ENCODE assay signal across 8 cellular contexts in genomic region chr4:80439294-80440061, GRCh38.
DNase-seq lines count a peak whose midpoint lies in the region; ATAC-seq and TF ChIP-seq lines count a peak whose summit lies in the region.
"Not testable (repeated sequence)": the region's sequence is repeated elsewhere in the genome, so short reads cannot be mapped to it uniquely, and the experiment has no call there.

No MANE protein-coding gene starts in this region.

- not testable (repeated sequence) for H3K36me3 ChIP-seq in ES-I3 (ENCODE audit: insufficient read depth, low read length); trophoblast cell (ENCODE audit: control insufficient read depth in 1 of 2, insufficient read depth in 2 of 2, low read length in 2 of 2); upper lobe of left lung

- H3K14ac ChIP-seq in trophoblast cell (ENCODE audit: low read length), result not testable (repeated sequence)

- not testable (repeated sequence) for H4K12ac ChIP-seq in trophoblast cell (ENCODE audit: low read depth, low read length)

- H4K91ac ChIP-seq in trophoblast cell (ENCODE audit: low read depth, low read length), result not testable (repeated sequence)

- POLR2A ChIA-PET in WTC11 (lab: Charles Lee), result not testable (repeated sequence)

- H3K4me1 Mint-ChIP-seq in WTC11 (peaks cover 28% of the 10 kb centered on the region), immature natural killer cell (peaks cover 25 to 46% of the 10 kb centered on the region in 2 donors)
- H3K4me1 Mint-ChIP-seq in activated T-helper 1 cell treated with anti-CD3 and anti-CD28 coated beads, Interleukin-12 subunit alpha, Interleukin-12 subunit beta, Interleukin-2, Interleukin-4 antibody, amounts not matched to agents 30 ng/mL and 10 ng/mL and 1 ng/mL, durations not matched to agents 14 hours and 24 hours and 36 hours (ENCODE audit: low read depth), result peaks cover 17% of the 10 kb centered on the region

- not testable (repeated sequence) for H2AFZ ChIP-seq in trophoblast cell (ENCODE audit: insufficient read depth, low read length, poor library complexity)

- H3K27ac ChIP-seq in trophoblast cell (ENCODE audit: low read depth, low read length); upper lobe of left lung: not testable (repeated sequence)

- H3K23ac ChIP-seq in trophoblast cell (ENCODE audit: low read length), result not testable (repeated sequence)

- TF ChIP-seq POLR2A in upper lobe of left lung (IDR thresholded peaks at IDR 0.05), result not testable (repeated sequence)

- not testable (repeated sequence) for H3K18ac ChIP-seq in trophoblast cell (ENCODE audit: low read length)

- H3K4ac ChIP-seq in trophoblast cell (ENCODE audit: low read depth, low read length), result not testable (repeated sequence)

- peak; percentile 95 for ATAC-seq in WTC11
- not testable (repeated sequence) for ATAC-seq in upper lobe of left lung (ENCODE audit: low FRiP score in 2 of 2)

- H3K4me2 ChIP-seq in trophoblast cell (ENCODE audit: low read length), result not testable (repeated sequence)

- not testable (repeated sequence) for H3K9me3 ChIP-seq in ES-I3 (ENCODE audit: control insufficient read depth, insufficient read depth, low read length); trophoblast cell (ENCODE audit: insufficient read depth, low read depth, low read length); upper lobe of left lung

- CTCF ChIA-PET in WTC11 (lab: Charles Lee), result interaction anchor here (1.2 to 1.8 kb wide), 4 partner anchors 20 to 601 kb away, joined by 3 to 5 read pairs (median 4); no protein-coding TSS in a partner anchor

- TF ChIP-seq EP300 in upper lobe of left lung (IDR thresholded peaks at IDR 0.05), result not testable (repeated sequence)

- DNase-seq in NCI-H510A (lab: John Stamatoyannopoulos, UW), result peak; percentile 17
- DNase-seq in WTC11 (ENCODE audit: low spot score), result peak; percentile 23
- peak; percentile 18 for DNase-seq in activated T-helper 1 cell treated with anti-CD3 and anti-CD28 coated beads, Interleukin-12 subunit alpha, Interleukin-12 subunit beta, Interleukin-2, Interleukin-4 antibody, amounts not matched to agents 30 ng/mL and 10 ng/mL and 1 ng/mL, durations not matched to agents 14 hours and 24 hours and 36 hours (ENCODE audit: low spot score)
- DNase-seq in choroid plexus epithelial cell (ENCODE audit: low read depth), result peak; percentile 5
- peak; percentile 61 to 72 (median 64) for DNase-seq in immature natural killer cell
- DNase-seq in trophoblast cell, result not testable (repeated sequence)
- peak; percentile 12 to 70 for DNase-seq in upper lobe of left lung

- WGBS in trophoblast cell (ENCODE audit: extremely low coverage, insufficient coverage, insufficient read length), result no CpG with 5 or more reads among the region's 14 CpGs
- 65 to 66% methylated on average over 14 of the region's 14 CpGs for WGBS in upper lobe of left lung, 2 donors

- H3K36me3 Mint-ChIP-seq in WTC11 (peaks cover 17% of the 10 kb centered on the region), immature natural killer cell (peaks cover 24 to 37% (median 35%) of the 10 kb centered on the region in 3 donors)
- not testable (repeated sequence) for H3K36me3 Mint-ChIP-seq in activated T-helper 1 cell treated with anti-CD3 and anti-CD28 coated beads, Interleukin-12 subunit alpha, Interleukin-12 subunit beta, Interleukin-2, Interleukin-4 antibody, amounts not matched to agents 30 ng/mL and 10 ng/mL and 1 ng/mL, durations not matched to agents 14 hours and 24 hours and 36 hours (ENCODE audit: low read depth)

- not testable (repeated sequence) for H3K4me3 ChIP-seq in choroid plexus epithelial cell (ENCODE audit: low read depth, low read length); trophoblast cell (ENCODE audit: low read depth, low read length)
- peak overlapping the region in 1 of 4 donors; percentile 3 for H3K4me3 ChIP-seq in upper lobe of left lung

- H3K27me3 ChIP-seq in trophoblast cell (ENCODE audit: insufficient read depth, low read length); upper lobe of left lung: not testable (repeated sequence)

- H3K4me1 ChIP-seq in ES-I3 (ENCODE audit: insufficient read depth, low read length); trophoblast cell (ENCODE audit: control insufficient read depth in 1 of 2, insufficient read depth in 2 of 2, low read length in 2 of 2); upper lobe of left lung: not testable (repeated sequence)

- not testable (repeated sequence) for H2AK5ac ChIP-seq in trophoblast cell (ENCODE audit: low read length)

- not testable (repeated sequence) for H2BK12ac ChIP-seq in trophoblast cell (ENCODE audit: low read length)

- not testable (repeated sequence) for TF ChIP-seq CTCF in WTC11 (IDR thresholded peaks at IDR 0.05); choroid plexus epithelial cell (conservative IDR thresholded peaks at IDR 0.05; ENCODE audit: low read depth, low read length); upper lobe of left lung (IDR thresholded peaks at IDR 0.05)

- intact Hi-C loops in activated T-helper 1 cell treated with anti-CD3 and anti-CD28 coated beads, Interleukin-12 subunit alpha, Interleukin-12 subunit beta, Interleukin-2, Interleukin-4 antibody, amounts not matched to agents 30 ng/mL and 10 ng/mL and 1 ng/mL, durations not matched to agents 14 hours and 24 hours and 36 hours (cut with micrococcal nuclease), result not testable (repeated sequence)

- H3K27me3 Mint-ChIP-seq in WTC11 (ENCODE audit: low read depth); activated T-helper 1 cell treated with anti-CD3 and anti-CD28 coated beads, Interleukin-12 subunit alpha, Interleukin-12 subunit beta, Interleukin-2, Interleukin-4 antibody, amounts not matched to agents 30 ng/mL and 10 ng/mL and 1 ng/mL, durations not matched to agents 14 hours and 24 hours and 36 hours (ENCODE audit: insufficient read depth); immature natural killer cell (ENCODE audit: low read depth in 3 of 3): not testable (repeated sequence)

- H3K4me3 Mint-ChIP-seq in WTC11; activated T-helper 1 cell treated with anti-CD3 and anti-CD28 coated beads, Interleukin-12 subunit alpha, Interleukin-12 subunit beta, Interleukin-2, Interleukin-4 antibody, amounts not matched to agents 30 ng/mL and 10 ng/mL and 1 ng/mL, durations not matched to agents 14 hours and 24 hours and 36 hours: not testable (repeated sequence)
- peak overlapping the region; percentile 54 to 77 (median 71) for H3K4me3 Mint-ChIP-seq in immature natural killer cell

- not testable (repeated sequence) for H2BK120ac ChIP-seq in trophoblast cell (ENCODE audit: insufficient read depth, low read length, poor library complexity)

- H3K79me1 ChIP-seq in trophoblast cell (ENCODE audit: low read length), result not testable (repeated sequence)

- peak overlapping the region; percentile 33; the same call in 1 of the 2 replicates for H3K9ac ChIP-seq in ES-I3 (ENCODE audit: low read depth, low read length)
- H3K9ac ChIP-seq in trophoblast cell (ENCODE audit: low read length), result not testable (repeated sequence)

- not testable (repeated sequence) for H3K79me2 ChIP-seq in trophoblast cell (ENCODE audit: control insufficient read depth, insufficient read depth, low read length, poor library complexity)

- not testable (repeated sequence) for H3K27ac Mint-ChIP-seq in WTC11; activated T-helper 1 cell treated with anti-CD3 and anti-CD28 coated beads, Interleukin-12 subunit alpha, Interleukin-12 subunit beta, Interleukin-2, Interleukin-4 antibody, amounts not matched to agents 30 ng/mL and 10 ng/mL and 1 ng/mL, durations not matched to agents 14 hours and 24 hours and 36 hours
- H3K27ac Mint-ChIP-seq in immature natural killer cell, result peak overlapping the region; percentile 55 to 92 (median 78)

- peaks cover 35% of the 10 kb centered on the region for H3K9me3 Mint-ChIP-seq in WTC11
- H3K9me3 Mint-ChIP-seq in activated T-helper 1 cell treated with anti-CD3 and anti-CD28 coated beads, Interleukin-12 subunit alpha, Interleukin-12 subunit beta, Interleukin-2, Interleukin-4 antibody, amounts not matched to agents 30 ng/mL and 10 ng/mL and 1 ng/mL, durations not matched to agents 14 hours and 24 hours and 36 hours, result peaks cover 36% of the 10 kb centered on the region
- H3K9me3 Mint-ChIP-seq in immature natural killer cell, result peaks cover 18 to 53% (median 39%) of the 10 kb centered on the region in 6 donors

- peak overlapping the region; percentile 22 for H4K8ac ChIP-seq in trophoblast cell (ENCODE audit: low read depth, low read length)

- not testable (repeated sequence) for H2BK5ac ChIP-seq in trophoblast cell (ENCODE audit: low read depth, low read length, poor library complexity)

TF ChIP-seq in WTC11, 78 proteins besides CTCF, POLR2A, EP300 and RAD21:
- TF ChIP-seq MAX (CRISPR knock-in tag; IDR thresholded peaks at IDR 0.05) (0 out of 2 replicates have a peak, but pooled peaks have one; percentile 21), FOXK1 (CRISPR knock-in tag; IDR thresholded peaks at IDR 0.05) (peak; percentile 69)
